In genomic region chr17:7192271-7192937, GRCh38 we compare ENCODE assay signal across 28 cellular contexts. TPM values are rescaled to one million over a fixed set of nuclear protein-coding genes. Genes with fewer than 3 reads are reported as not detected.
DNase-seq lines count a peak whose midpoint lies in the region; ATAC-seq, FAIRE-seq and TF ChIP-seq lines count a peak whose summit lies in the region.
"Had no signal": no experiment of that assay in that cellular context is flagged by ENCODE, and none has a peak within 500 bp of the region (broad histone marks: within the 10 kb centered on the region; RNA-seq: fewer than 3 reads in every experiment).

No MANE protein-coding gene starts in this region.

- H4K20me1 ChIP-seq in HepG2 (ENCODE audit: insufficient read depth, low read length): no peaks in the 10 kb centered on the region

- no peak overlapping the region for H3K4me2 ChIP-seq in HepG2 (ENCODE audit: low read depth, low read length)
- H3K4me2 ChIP-seq: BLaER1 treated with 17β-estradiol and CSF1 and Interleukin-3, amounts not matched to agents 10 nM and 100 nM had no signal

- H3K4me3 ChIP-seq in HepG2 (replicated peaks in 1 of 3; ENCODE audit: insufficient read depth in 1 of 3, low read depth in 2 of 3, low read length in 3 of 3): no peak overlapping the region
- H3K4me3 ChIP-seq: BLaER1 treated with 17β-estradiol and CSF1 and Interleukin-3, amounts not matched to agents 10 nM and 100 nM; esophagus squamous epithelium; left ventricle myocardium inferior; right lobe of liver; thoracic aorta had no signal

- no peaks in the 10 kb centered on the region for H3K9me3 ChIP-seq in HepG2 (ENCODE audit: low read length)
- H3K9me3 ChIP-seq: BLaER1 treated with 17β-estradiol and CSF1 and Interleukin-3, amounts not matched to agents 10 nM and 100 nM; Caco-2; esophagus squamous epithelium; left ventricle myocardium inferior; right lobe of liver; thoracic aorta had no signal

- 71% methylated on average over 12 of the region's 12 CpGs for WGBS in HepG2 (ENCODE audit: low lambda C conversion rate)

- no peak for FAIRE-seq in HepG2 (lab: Jason Lieb, UNC)
- FAIRE-seq: colon, frontal cortex, GM12892, GM19239, islet of Langerhans had no signal

- no peaks in the 10 kb centered on the region for H3K27me3 ChIP-seq in HepG2 (ENCODE audit: control insufficient read depth in 1 of 2, insufficient read depth in 2 of 2, low read length in 2 of 2)
- H3K27me3 ChIP-seq: BLaER1 treated with 17β-estradiol and CSF1 and Interleukin-3, amounts not matched to agents 10 nM and 100 nM; esophagus squamous epithelium; right lobe of liver had no signal

- peak overlapping the region; percentile 36 for H3K27ac Mint-ChIP-seq in activated T-helper 17 cell treated with anti-CD3 and anti-CD28 coated beads, Interleukin-2, amount 50 U/mL, for 72 hours
- H3K27ac Mint-ChIP-seq: stimulated activated naive B cell treated with anti-CD40 and anti-IgM and Interleukin-4, amounts not matched to agents 10 μg/mL and 1 μg/mL and 100 μg/mL, for 72 hours had no signal

- no peaks in the 10 kb centered on the region for H3K36me3 ChIP-seq in HepG2 (replicated peaks in 1 of 2; ENCODE audit: control insufficient read depth in 1 of 2, insufficient read depth in 2 of 2, low read length in 2 of 2)
- H3K36me3 ChIP-seq: right lobe of liver had no signal

- BruUV-seq in HepG2 (replicated peaks; lab: Mats Ljungman, UMichigan): no TSS peak

- TF ChIP-seq RAD21 in HepG2 (CRISPR knock-in tag; IDR thresholded peaks at IDR 0.05): no peak

- no peaks in the 10 kb centered on the region for H3K9me3 Mint-ChIP-seq in activated T-helper 17 cell treated with anti-CD3 and anti-CD28 coated beads, Interleukin-2, amount 50 U/mL, for 72 hours
- H3K9me3 Mint-ChIP-seq: natural killer cell; stimulated activated naive B cell treated with anti-CD40 and anti-IgM and Interleukin-4, amounts not matched to agents 10 μg/mL and 1 μg/mL and 100 μg/mL, for 72 hours had no signal

- POLR2A ChIA-PET in HepG2 (lab: Yijun Ruan, JAX): no interaction called here

- H3K9ac ChIP-seq in HepG2 (ENCODE audit: insufficient read depth, low read depth, low read length): no peak overlapping the region
- H3K9ac ChIP-seq: BLaER1 treated with 17β-estradiol and CSF1 and Interleukin-3, amounts not matched to agents 10 nM and 100 nM had no signal

- no peak overlapping the region for H2AFZ ChIP-seq in HepG2 (ENCODE audit: low read length)

- TF ChIP-seq CTCF in HepG2 (CRISPR knock-in tag; IDR thresholded peaks at IDR 0.05): no peak

- no peak for ATAC-seq in activated T-helper 17 cell treated with anti-CD3 and anti-CD28 coated beads, Interleukin-2, amount 50 U/mL, for 72 hours (replicated peaks)
- ATAC-seq in HepG2 (no peak), GM21737 (IDR thresholded peaks at IDR 0.05; ENCODE audit: unreplicated experiment) (no peak), HG03139 (IDR thresholded peaks at IDR 0.05; ENCODE audit: unreplicated experiment) (no peak)

- intact Hi-C loops in HepG2 (cut with micrococcal nuclease; ENCODE audit: unreplicated experiment): no loop called here

- no peaks in the 10 kb centered on the region for H3K79me2 ChIP-seq in HepG2 (ENCODE audit: insufficient read depth, low read length)

- no peaks in the 10 kb centered on the region for H3K36me3 Mint-ChIP-seq in activated T-helper 17 cell treated with anti-CD3 and anti-CD28 coated beads, Interleukin-2, amount 50 U/mL, for 72 hours (ENCODE audit: low read depth)
- H3K36me3 Mint-ChIP-seq: natural killer cell had no signal

- no peaks in the 10 kb centered on the region for H3K4me1 Mint-ChIP-seq in activated T-helper 17 cell treated with anti-CD3 and anti-CD28 coated beads, Interleukin-2, amount 50 U/mL, for 72 hours
- H3K4me1 Mint-ChIP-seq: natural killer cell; stimulated activated naive B cell treated with anti-CD40 and anti-IgM and Interleukin-4, amounts not matched to agents 10 μg/mL and 1 μg/mL and 100 μg/mL, for 72 hours had no signal

- CTCF ChIA-PET in HepG2 (lab: Yijun Ruan, JAX; ENCODE audit: low intra/inter-chr PET ratio, low total read pairs): no interaction called here

- peaks cover 31% of the 10 kb centered on the region for H3K4me1 ChIP-seq in HepG2 (ENCODE audit: insufficient read depth, low read length)
- H3K4me1 ChIP-seq: esophagus squamous epithelium, left ventricle myocardium inferior, right lobe of liver had no signal

- H3K27me3 Mint-ChIP-seq in activated T-helper 17 cell treated with anti-CD3 and anti-CD28 coated beads, Interleukin-2, amount 50 U/mL, for 72 hours: no peaks in the 10 kb centered on the region
- H3K27me3 Mint-ChIP-seq: stimulated activated naive B cell treated with anti-CD40 and anti-IgM and Interleukin-4, amounts not matched to agents 10 μg/mL and 1 μg/mL and 100 μg/mL, for 72 hours had no signal

- in situ Hi-C loops in HepG2 (cut with HindIII; ENCODE audit: extremely low pct_ligation_motif_present, low pct_unique_long_range_greater_than_20kb): no loop called here

- no peak overlapping the region for H3K27ac ChIP-seq in HepG2 (ENCODE audit: extremely low read length, insufficient read depth, low read length)
- H3K27ac ChIP-seq: BLaER1 treated with 17β-estradiol and CSF1 and Interleukin-3, amounts not matched to agents 10 nM and 100 nM; esophagus squamous epithelium; left ventricle myocardium inferior; right lobe of liver; thoracic aorta had no signal

- no peak overlapping the region for H3K4me3 Mint-ChIP-seq in activated T-helper 17 cell treated with anti-CD3 and anti-CD28 coated beads, Interleukin-2, amount 50 U/mL, for 72 hours
- H3K4me3 Mint-ChIP-seq: natural killer cell; stimulated activated naive B cell treated with anti-CD40 and anti-IgM and Interleukin-4, amounts not matched to agents 10 μg/mL and 1 μg/mL and 100 μg/mL, for 72 hours had no signal

- no peak for TF ChIP-seq POLR2A in HepG2 (IDR thresholded peaks at IDR 0.05; ENCODE audit: insufficient read depth in 1 of 2, low read depth in 2 of 2, low read length in 2 of 2)

- TF ChIP-seq EP300 in HepG2 (IDR thresholded peaks at IDR 0.05; ENCODE audit: low read depth in 2 of 2, low read length in 2 of 2) (no peak), HepG2 (CRISPR knock-in tag; IDR thresholded peaks at IDR 0.05; ENCODE audit: borderline replicate concordance) (no peak)

- peak; percentile 89 for DNase-seq in DMS 273 (lab: John Stamatoyannopoulos, UW; ENCODE audit: unreplicated experiment)
- peak; percentile 88 for DNase-seq in NCI-H2171 (lab: John Stamatoyannopoulos, UW)
- no peak for DNase-seq in HepG2 (ENCODE audit: low spot score)
- no peak for DNase-seq in KG1 (lab: John Stamatoyannopoulos, UW)
- no peak for DNase-seq in stimulated activated naive CD4-positive, alpha-beta T cell (lab: John Stamatoyannopoulos, UW)
- DNase-seq: activated CD4-positive, alpha-beta T cell treated with anti-CD3 and anti-CD28 coated beads, Interleukin-2, amount 50 U/mL, for 4 hours; activated CD8-positive, alpha-beta memory T cell treated with anti-CD3 and anti-CD28 coated beads, Interleukin-2, amount 50 U/mL, for 4 hours; activated effector memory CD4-positive, alpha-beta T cell treated with Interleukin-2 at 50 U/mL for 16 hours; Caco-2; esophagus squamous epithelium; left ventricle myocardium inferior; natural killer cell; NCI-H774; stimulated activated CD4-positive, alpha-beta T cell treated with anti-CD3 and anti-CD28 coated beads, Interleukin-12 subunit alpha, Interleukin-12 subunit beta, amount 100 ng/mL, for 4 hours; stimulated activated CD4-positive, alpha-beta T cell treated with anti-CD3 and anti-CD28 coated beads, Interleukin-4, amount 100 ng/mL, for 24 hours; stimulated activated naive B cell treated with anti-CD40 and anti-IgM and Interleukin-4, amounts not matched to agents 10 μg/mL and 1 μg/mL and 100 μg/mL, for 72 hours; T-helper 9 cell had no signal

RNA-seq across cellular contexts. Expression of gene ASGR1, which starts 13.2 kb away (rescaled TPM):
- 1 to 10 TPM in 1 of 2 donors, under 1 TPM in 1; 0.67 to 4.5 TPM for total RNA-seq in activated T-helper 17 cell treated with anti-CD3 and anti-CD28 coated beads, Interleukin-2, amount 50 U/mL, for 72 hours
- 156 and 353 TPM in 2 replicates for total RNA-seq in HepG2 (2016; rRNA removed; fragmentation: Illumina TruSeq; extraction: Trizol)
- total RNA-seq in HepG2 (2016; cell fraction: cytosol; rRNA removed; fragmentation: Illumina TruSeq; extraction: Trizol; ENCODE audit: low read depth): 114 and 140 TPM in 2 replicates
- total RNA-seq in HepG2 (2016; cell fraction: insoluble cytoplasmic fraction; rRNA removed; fragmentation: Illumina TruSeq; extraction: Trizol): 143 and 370 TPM in 2 replicates
- 141 and 170 TPM in 2 replicates for total RNA-seq in HepG2 (2016; cell fraction: membrane; rRNA removed; fragmentation: Illumina TruSeq; extraction: Trizol)
- total RNA-seq in HepG2 (2016; cell fraction: nucleus; rRNA removed; fragmentation: Illumina TruSeq; extraction: Trizol): 259 and 311 TPM in 2 replicates
- 796 and 885 TPM in 2 replicates for polyA plus RNA-seq in HepG2 (2011; rRNA removed)
- polyA plus RNA-seq in HepG2 (2011; cell fraction: cytosol; rRNA removed): 756 and 1,094 TPM in 2 replicates
- 1,952 and 2,162 TPM in 2 replicates for polyA plus RNA-seq in HepG2 (2011; cell fraction: nucleus; rRNA removed)
- 455 and 483 TPM in 2 replicates for polyA plus RNA-seq in HepG2 (2012)
- 105 and 129 TPM in 2 replicates for polyA plus RNA-seq in HepG2 (2016; cell fraction: cytosol; fragmentation: Illumina TruSeq; extraction: Trizol; ENCODE audit: low read depth)
- polyA plus RNA-seq in HepG2 (2016; cell fraction: insoluble cytoplasmic fraction; fragmentation: Illumina TruSeq; extraction: Trizol; ENCODE audit: low read depth): 167 and 180 TPM in 2 replicates
- 121 and 143 TPM in 2 replicates for polyA plus RNA-seq in HepG2 (2016; cell fraction: membrane; fragmentation: Illumina TruSeq; extraction: Trizol; ENCODE audit: low read depth)
- 760 and 778 TPM in 2 replicates for polyA plus RNA-seq in HepG2 (2016; cell fraction: nucleus; fragmentation: Illumina TruSeq; extraction: Trizol; ENCODE audit: insufficient read depth, low read depth)
- 0.19 and 386 TPM in 2 replicates for polyA minus RNA-seq in HepG2 (2011; rRNA and poly(A)+ RNA removed; ENCODE audit: low replicate concordance)
- 254 and 269 TPM in 2 replicates for polyA minus RNA-seq in HepG2 (2011; cell fraction: cytosol; rRNA and poly(A)+ RNA removed)
- 141 and 153 TPM in 2 replicates for polyA minus RNA-seq in HepG2 (2011; cell fraction: nucleus; rRNA and poly(A)+ RNA removed)

RNA-seq across cellular contexts. Expression of gene DLG4, which starts 27.2 kb away (rescaled TPM):
- 10 to 100 TPM in 1 of 2 donors, 1 to 10 TPM in 1; 5.9 to 19.4 TPM for total RNA-seq in activated T-helper 17 cell treated with anti-CD3 and anti-CD28 coated beads, Interleukin-2, amount 50 U/mL, for 72 hours
- 0.25 and 0.71 TPM in 2 replicates for total RNA-seq in HepG2 (2016; rRNA removed; fragmentation: Illumina TruSeq; extraction: Trizol)
- total RNA-seq in HepG2 (2016; cell fraction: cytosol; rRNA removed; fragmentation: Illumina TruSeq; extraction: Trizol; ENCODE audit: low read depth): under 0.01 TPM in 1 of 2 replicates, not detected in the other
- 0.40 and 0.69 TPM in 2 replicates for total RNA-seq in HepG2 (2016; cell fraction: insoluble cytoplasmic fraction; rRNA removed; fragmentation: Illumina TruSeq; extraction: Trizol)
- 0.40 and 0.52 TPM in 2 replicates for total RNA-seq in HepG2 (2016; cell fraction: membrane; rRNA removed; fragmentation: Illumina TruSeq; extraction: Trizol)
- 1.3 and 1.6 TPM in 2 replicates for total RNA-seq in HepG2 (2016; cell fraction: nucleus; rRNA removed; fragmentation: Illumina TruSeq; extraction: Trizol)
- polyA plus RNA-seq in HepG2 (2011; rRNA removed): 3.9 and 4.3 TPM in 2 replicates
- polyA plus RNA-seq in HepG2 (2011; cell fraction: cytosol; rRNA removed): 1.1 and 2.0 TPM in 2 replicates
- 22.1 and 26.3 TPM in 2 replicates for polyA plus RNA-seq in HepG2 (2011; cell fraction: nucleus; rRNA removed)
- 3.7 and 4.4 TPM in 2 replicates for polyA plus RNA-seq in HepG2 (2012)
- polyA plus RNA-seq in HepG2 (2016; cell fraction: cytosol; fragmentation: Illumina TruSeq; extraction: Trizol; ENCODE audit: low read depth): 0.18 and 0.33 TPM in 2 replicates
- 0.32 and 0.49 TPM in 2 replicates for polyA plus RNA-seq in HepG2 (2016; cell fraction: insoluble cytoplasmic fraction; fragmentation: Illumina TruSeq; extraction: Trizol; ENCODE audit: low read depth)
- polyA plus RNA-seq in HepG2 (2016; cell fraction: membrane; fragmentation: Illumina TruSeq; extraction: Trizol; ENCODE audit: low read depth): 0.53 and 0.70 TPM in 2 replicates
- 2.4 and 4.5 TPM in 2 replicates for polyA plus RNA-seq in HepG2 (2016; cell fraction: nucleus; fragmentation: Illumina TruSeq; extraction: Trizol; ENCODE audit: insufficient read depth, low read depth)
- 3.3 and 3.4 TPM in 2 replicates for polyA minus RNA-seq in HepG2 (2011; rRNA and poly(A)+ RNA removed; ENCODE audit: low replicate concordance)
- polyA minus RNA-seq in HepG2 (2011; cell fraction: cytosol; rRNA and poly(A)+ RNA removed): 2.1 and 2.4 TPM in 2 replicates
- polyA minus RNA-seq in HepG2 (2011; cell fraction: nucleus; rRNA and poly(A)+ RNA removed): 4.0 and 4.2 TPM in 2 replicates

RNA-seq across cellular contexts. Expression of gene ACADVL, which starts 27.3 kb away (rescaled TPM):
- 100 to 1,000 TPM; 495 to 517 TPM for total RNA-seq in activated T-helper 17 cell treated with anti-CD3 and anti-CD28 coated beads, Interleukin-2, amount 50 U/mL, for 72 hours
- 106 and 219 TPM in 2 replicates for total RNA-seq in HepG2 (2016; rRNA removed; fragmentation: Illumina TruSeq; extraction: Trizol)
- 29.7 and 32.3 TPM in 2 replicates for total RNA-seq in HepG2 (2016; cell fraction: cytosol; rRNA removed; fragmentation: Illumina TruSeq; extraction: Trizol; ENCODE audit: low read depth)
- total RNA-seq in HepG2 (2016; cell fraction: insoluble cytoplasmic fraction; rRNA removed; fragmentation: Illumina TruSeq; extraction: Trizol): 112 and 237 TPM in 2 replicates
- total RNA-seq in HepG2 (2016; cell fraction: membrane; rRNA removed; fragmentation: Illumina TruSeq; extraction: Trizol): 44.6 and 53.4 TPM in 2 replicates
- 207 and 230 TPM in 2 replicates for total RNA-seq in HepG2 (2016; cell fraction: nucleus; rRNA removed; fragmentation: Illumina TruSeq; extraction: Trizol)
- polyA plus RNA-seq in HepG2 (2011; rRNA removed): 412 and 521 TPM in 2 replicates
- polyA plus RNA-seq in HepG2 (2011; cell fraction: cytosol; rRNA removed): 135 and 196 TPM in 2 replicates
- polyA plus RNA-seq in HepG2 (2011; cell fraction: nucleus; rRNA removed): 5,199 and 5,548 TPM in 2 replicates
- polyA plus RNA-seq in HepG2 (2012): 315 and 441 TPM in 2 replicates
- polyA plus RNA-seq in HepG2 (2016; cell fraction: cytosol; fragmentation: Illumina TruSeq; extraction: Trizol; ENCODE audit: low read depth): 17.9 and 19.9 TPM in 2 replicates
- polyA plus RNA-seq in HepG2 (2016; cell fraction: insoluble cytoplasmic fraction; fragmentation: Illumina TruSeq; extraction: Trizol; ENCODE audit: low read depth): 93.8 and 107 TPM in 2 replicates
- 31.9 and 34.8 TPM in 2 replicates for polyA plus RNA-seq in HepG2 (2016; cell fraction: membrane; fragmentation: Illumina TruSeq; extraction: Trizol; ENCODE audit: low read depth)
- polyA plus RNA-seq in HepG2 (2016; cell fraction: nucleus; fragmentation: Illumina TruSeq; extraction: Trizol; ENCODE audit: insufficient read depth, low read depth): 578 and 583 TPM in 2 replicates
- polyA minus RNA-seq in HepG2 (2011; rRNA and poly(A)+ RNA removed; ENCODE audit: low replicate concordance): 253 and 530 TPM in 2 replicates
- 79.8 and 87.7 TPM in 2 replicates for polyA minus RNA-seq in HepG2 (2011; cell fraction: cytosol; rRNA and poly(A)+ RNA removed)
- polyA minus RNA-seq in HepG2 (2011; cell fraction: nucleus; rRNA and poly(A)+ RNA removed): 354 and 373 TPM in 2 replicates

RNA-seq across cellular contexts. Expression of gene DVL2, which starts 41.9 kb away (rescaled TPM):
- 10 to 100 TPM; 49.1 to 77.5 TPM for total RNA-seq in activated T-helper 17 cell treated with anti-CD3 and anti-CD28 coated beads, Interleukin-2, amount 50 U/mL, for 72 hours
- 27.2 and 38.2 TPM in 2 replicates for total RNA-seq in HepG2 (2016; rRNA removed; fragmentation: Illumina TruSeq; extraction: Trizol)
- 37.2 and 38.8 TPM in 2 replicates for total RNA-seq in HepG2 (2016; cell fraction: cytosol; rRNA removed; fragmentation: Illumina TruSeq; extraction: Trizol; ENCODE audit: low read depth)
- 22.7 and 41.3 TPM in 2 replicates for total RNA-seq in HepG2 (2016; cell fraction: insoluble cytoplasmic fraction; rRNA removed; fragmentation: Illumina TruSeq; extraction: Trizol)
- 32.1 and 32.7 TPM in 2 replicates for total RNA-seq in HepG2 (2016; cell fraction: membrane; rRNA removed; fragmentation: Illumina TruSeq; extraction: Trizol)
- total RNA-seq in HepG2 (2016; cell fraction: nucleus; rRNA removed; fragmentation: Illumina TruSeq; extraction: Trizol): 38.1 and 39.7 TPM in 2 replicates
- polyA plus RNA-seq in HepG2 (2011; rRNA removed): 5.7 and 7.0 TPM in 2 replicates
- polyA plus RNA-seq in HepG2 (2011; cell fraction: cytosol; rRNA removed): 4.7 and 6.4 TPM in 2 replicates
- polyA plus RNA-seq in HepG2 (2011; cell fraction: nucleus; rRNA removed): 29.2 and 36.2 TPM in 2 replicates
- 20.0 and 24.6 TPM in 2 replicates for polyA plus RNA-seq in HepG2 (2012)
- 11.1 and 12.5 TPM in 2 replicates for polyA plus RNA-seq in HepG2 (2016; cell fraction: cytosol; fragmentation: Illumina TruSeq; extraction: Trizol; ENCODE audit: low read depth)
- 22.5 and 26.2 TPM in 2 replicates for polyA plus RNA-seq in HepG2 (2016; cell fraction: insoluble cytoplasmic fraction; fragmentation: Illumina TruSeq; extraction: Trizol; ENCODE audit: low read depth)
- 18.3 and 21.6 TPM in 2 replicates for polyA plus RNA-seq in HepG2 (2016; cell fraction: membrane; fragmentation: Illumina TruSeq; extraction: Trizol; ENCODE audit: low read depth)
- 51.6 and 51.8 TPM in 2 replicates for polyA plus RNA-seq in HepG2 (2016; cell fraction: nucleus; fragmentation: Illumina TruSeq; extraction: Trizol; ENCODE audit: insufficient read depth, low read depth)
- 35.3 and 40.5 TPM in 2 replicates for polyA minus RNA-seq in HepG2 (2011; rRNA and poly(A)+ RNA removed; ENCODE audit: low replicate concordance)
- polyA minus RNA-seq in HepG2 (2011; cell fraction: cytosol; rRNA and poly(A)+ RNA removed): 10.3 and 10.8 TPM in 2 replicates
- 33.6 and 37.0 TPM in 2 replicates for polyA minus RNA-seq in HepG2 (2011; cell fraction: nucleus; rRNA and poly(A)+ RNA removed)

RNA-seq across cellular contexts. Expression of gene PHF23, which starts 46.9 kb away (rescaled TPM):
- 10 to 100 TPM; 43.5 to 52.3 TPM for total RNA-seq in activated T-helper 17 cell treated with anti-CD3 and anti-CD28 coated beads, Interleukin-2, amount 50 U/mL, for 72 hours
- 33.2 and 37.5 TPM in 2 replicates for total RNA-seq in HepG2 (2016; rRNA removed; fragmentation: Illumina TruSeq; extraction: Trizol)
- total RNA-seq in HepG2 (2016; cell fraction: cytosol; rRNA removed; fragmentation: Illumina TruSeq; extraction: Trizol; ENCODE audit: low read depth): 10.5 and 10.6 TPM in 2 replicates
- total RNA-seq in HepG2 (2016; cell fraction: insoluble cytoplasmic fraction; rRNA removed; fragmentation: Illumina TruSeq; extraction: Trizol): 33.3 and 34.6 TPM in 2 replicates
- 23.7 and 24.5 TPM in 2 replicates for total RNA-seq in HepG2 (2016; cell fraction: membrane; rRNA removed; fragmentation: Illumina TruSeq; extraction: Trizol)
- total RNA-seq in HepG2 (2016; cell fraction: nucleus; rRNA removed; fragmentation: Illumina TruSeq; extraction: Trizol): 13.4 and 18.2 TPM in 2 replicates
- 27.6 and 30.9 TPM in 2 replicates for polyA plus RNA-seq in HepG2 (2011; rRNA removed)
- polyA plus RNA-seq in HepG2 (2011; cell fraction: cytosol; rRNA removed): 19.6 and 22.8 TPM in 2 replicates
- 13.4 and 14.0 TPM in 2 replicates for polyA plus RNA-seq in HepG2 (2011; cell fraction: nucleus; rRNA removed)
- 18.6 and 20.8 TPM in 2 replicates for polyA plus RNA-seq in HepG2 (2012)
- 5.8 and 6.4 TPM in 2 replicates for polyA plus RNA-seq in HepG2 (2016; cell fraction: cytosol; fragmentation: Illumina TruSeq; extraction: Trizol; ENCODE audit: low read depth)
- polyA plus RNA-seq in HepG2 (2016; cell fraction: insoluble cytoplasmic fraction; fragmentation: Illumina TruSeq; extraction: Trizol; ENCODE audit: low read depth): 41.4 and 41.6 TPM in 2 replicates
- polyA plus RNA-seq in HepG2 (2016; cell fraction: membrane; fragmentation: Illumina TruSeq; extraction: Trizol; ENCODE audit: low read depth): 11.9 and 12.0 TPM in 2 replicates
- polyA plus RNA-seq in HepG2 (2016; cell fraction: nucleus; fragmentation: Illumina TruSeq; extraction: Trizol; ENCODE audit: insufficient read depth, low read depth): 31.1 and 36.5 TPM in 2 replicates
- 20.5 and 70.5 TPM in 2 replicates for polyA minus RNA-seq in HepG2 (2011; rRNA and poly(A)+ RNA removed; ENCODE audit: low replicate concordance)
- 13.2 and 14.7 TPM in 2 replicates for polyA minus RNA-seq in HepG2 (2011; cell fraction: cytosol; rRNA and poly(A)+ RNA removed)
- 9.0 and 11.4 TPM in 2 replicates for polyA minus RNA-seq in HepG2 (2011; cell fraction: nucleus; rRNA and poly(A)+ RNA removed)

Comparison
In these comparisons a context has a peak if more than half of its experiments do, and no peak if none do; other contexts are left out.
1. DNase-seq: peak in DMS 273 (single experiment) and NCI-H2171 (single experiment); none in HepG2 (single experiment), KG1 (single experiment) and stimulated activated naive CD4-positive, alpha-beta T cell (0 of 6).
2. RNA of gene ASGR1, which starts 13.2 kb away (total RNA-seq): 114 to 370 TPM in HepG2; 0.67 to 4.5 TPM in activated T-helper 17 cell treated with anti-CD3 and anti-CD28 coated beads, Interleukin-2, amount 50 U/mL, for 72 hours; every median in the first group is over 10 times any median in the second.